ENCODE assay signal across 13 cellular contexts in the genomic region with DNA sequence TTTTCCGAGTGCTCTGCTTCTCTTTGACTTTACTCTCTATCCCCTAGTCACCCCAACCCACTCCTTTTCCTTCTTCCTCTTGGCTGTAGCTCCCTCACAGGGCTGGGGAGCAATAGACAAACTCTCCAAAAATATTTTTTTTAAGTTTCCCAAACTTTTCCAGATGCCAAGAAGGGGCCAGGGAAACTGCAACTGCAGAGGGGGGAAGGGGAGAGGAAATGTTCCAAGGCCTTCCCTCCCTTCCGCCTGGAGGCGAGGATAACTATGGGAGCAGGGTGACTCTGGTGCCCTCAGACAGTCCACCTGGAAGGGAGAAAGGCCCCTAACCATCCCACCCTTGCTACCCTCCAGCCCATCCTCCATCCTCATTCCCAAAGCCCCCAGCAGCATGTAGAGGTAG. TPM values are rescaled to one million over a fixed set of nuclear protein-coding genes. Genes with fewer than 3 reads are reported as not detected.
A peak's percentile ranks its signal among the peaks of the same experiment; 100 is the strongest.
DNase-seq lines count a peak whose midpoint lies in the region; ATAC-seq, FAIRE-seq and TF ChIP-seq lines count a peak whose summit lies in the region.
"Had no signal": no experiment of that assay in that cellular context is flagged by ENCODE, and none has a peak within 500 bp of the region (broad histone marks: within the 10 kb centered on the region; RNA-seq: fewer than 3 reads in every experiment).

No MANE protein-coding gene starts in this region.

- no peak overlapping the region for H3K4me3 Mint-ChIP-seq in activated T-cell treated with anti-CD3 and anti-CD28 coated beads, Interleukin-2, amount 50 U/mL, for 24 hours
- H3K4me3 Mint-ChIP-seq in effector memory CD8-positive, alpha-beta T cell, result no peak overlapping the region
- H3K4me3 Mint-ChIP-seq: endodermal cell had no signal

- POLR2A ChIA-PET in A549 (lab: Yijun Ruan, JAX), result interaction anchor here (1.0 kb wide), 2 partner anchors 8 to 69 kb away, joined by 3 to 4 read pairs; no protein-coding TSS in a partner anchor

- H3K36me3 ChIP-seq in SJCRH30 (no peaks in the 10 kb centered on the region), gastroesophageal sphincter (no peaks in the 10 kb centered on the region), trophoblast cell (ENCODE audit: control insufficient read depth in 1 of 2, insufficient read depth in 2 of 2, low read length in 2 of 2) (no peaks in the 10 kb centered on the region), small intestine (ENCODE audit: control insufficient read depth in 2 of 2, insufficient read depth in 2 of 2, low read length in 2 of 2) (no peaks in the 10 kb centered on the region)

- peak overlapping the region; percentile 24 for H4K8ac ChIP-seq in trophoblast cell (ENCODE audit: low read depth, low read length)

- CTCF ChIA-PET in A549 (lab: Yijun Ruan, JAX), result interaction anchor here (0.8 to 4.6 kb wide), 6 partner anchors 8 to 88 kb away, joined by 3 to 21 read pairs (median 12); no protein-coding TSS in a partner anchor

- TF ChIP-seq RAD21 in A549 (conservative IDR thresholded peaks at IDR 0.05 in 1 of 2, IDR thresholded peaks at IDR 0.05 in 1 of 2), result no peak

- H3K27me3 Mint-ChIP-seq in activated T-cell treated with anti-CD3 and anti-CD28 coated beads, Interleukin-2, amount 50 U/mL, for 24 hours, result peaks cover 11% of the 10 kb centered on the region
- peaks cover 0 to 45% of the 10 kb centered on the region in 2 donors for H3K27me3 Mint-ChIP-seq in effector memory CD8-positive, alpha-beta T cell

- H3K27ac ChIP-seq in A549 (peak overlapping the region; percentile 54 to 82; a peak in 5 of 6 replicates), SJCRH30 (peak overlapping the region; percentile 92), gastroesophageal sphincter (peak overlapping the region; percentile 95 to 98 (median 97)), trophoblast cell (ENCODE audit: low read depth, low read length) (no peak overlapping the region), small intestine (ENCODE audit: low read depth in 1 of 2, low read length in 1 of 2) (peak overlapping the region in 1 of 2 donors; percentile 84)

- peak overlapping the region; percentile 45 for H3K18ac ChIP-seq in trophoblast cell (ENCODE audit: low read length)

- H3K9me3 Mint-ChIP-seq in activated T-cell treated with anti-CD3 and anti-CD28 coated beads, Interleukin-2, amount 50 U/mL, for 24 hours, result no peaks in the 10 kb centered on the region
- H3K9me3 Mint-ChIP-seq in effector memory CD8-positive, alpha-beta T cell, result no peaks in the 10 kb centered on the region
- H3K9me3 Mint-ChIP-seq: endodermal cell had no signal

- H3K79me2 ChIP-seq in trophoblast cell (ENCODE audit: control insufficient read depth, insufficient read depth, low read length, poor library complexity), result peaks cover 2% of the 10 kb centered on the region

- FAIRE-seq in A549 (lab: Jason Lieb, UNC), result no peak
- no peak for FAIRE-seq in small intestine (lab: Jason Lieb, UNC)
- FAIRE-seq: islet of Langerhans had no signal

- H3K23ac ChIP-seq in trophoblast cell (ENCODE audit: low read length), result no peak overlapping the region

- H3K79me1 ChIP-seq in trophoblast cell (ENCODE audit: low read length), result peaks cover 24% of the 10 kb centered on the region

- no peak overlapping the region for H3K27ac Mint-ChIP-seq in activated T-cell treated with anti-CD3 and anti-CD28 coated beads, Interleukin-2, amount 50 U/mL, for 24 hours
- H3K27ac Mint-ChIP-seq in effector memory CD8-positive, alpha-beta T cell, result no peak overlapping the region
- H3K27ac Mint-ChIP-seq: endodermal cell had no signal

- H2BK12ac ChIP-seq in trophoblast cell (ENCODE audit: low read length), result peak overlapping the region; percentile 72

- TF ChIP-seq POLR2A in A549 (IDR thresholded peaks at IDR 0.05; ENCODE audit: low read length), result no peak
- TF ChIP-seq POLR2A in gastroesophageal sphincter (IDR thresholded peaks at IDR 0.05), result no peak

- TF ChIP-seq EP300 in A549 (IDR thresholded peaks at IDR 0.05), result no peak
- TF ChIP-seq EP300 in gastroesophageal sphincter (IDR thresholded peaks at IDR 0.05), result no peak

- H3K36me3 Mint-ChIP-seq in activated T-cell treated with anti-CD3 and anti-CD28 coated beads, Interleukin-2, amount 50 U/mL, for 24 hours (ENCODE audit: low read depth), result no peaks in the 10 kb centered on the region
- H3K36me3 Mint-ChIP-seq in effector memory CD8-positive, alpha-beta T cell (ENCODE audit: insufficient read depth), result no peaks in the 10 kb centered on the region

- peaks cover 11% of the 10 kb centered on the region for H3K4me1 Mint-ChIP-seq in activated T-cell treated with anti-CD3 and anti-CD28 coated beads, Interleukin-2, amount 50 U/mL, for 24 hours (ENCODE audit: low read depth)
- peaks cover 8 to 10% of the 10 kb centered on the region in 2 donors for H3K4me1 Mint-ChIP-seq in effector memory CD8-positive, alpha-beta T cell (ENCODE audit: low read depth in 2 of 2)

- no peaks in the 10 kb centered on the region for H3K9me3 ChIP-seq in A549
- no peaks in the 10 kb centered on the region for H3K9me3 ChIP-seq in SJCRH30 (replicated peaks)
- H3K9me3 ChIP-seq in gastroesophageal sphincter, result no peaks in the 10 kb centered on the region
- no peaks in the 10 kb centered on the region for H3K9me3 ChIP-seq in trophoblast cell (ENCODE audit: insufficient read depth, low read depth, low read length)
- H3K9me3 ChIP-seq in small intestine (ENCODE audit: control insufficient read depth, low read depth), result no peaks in the 10 kb centered on the region

- H3K4me1 ChIP-seq in A549 (peaks cover 36% of the 10 kb centered on the region), SJCRH30 (peaks cover 76% of the 10 kb centered on the region), gastroesophageal sphincter (peaks cover 46 to 100% (median 82%) of the 10 kb centered on the region in 3 donors), trophoblast cell (ENCODE audit: control insufficient read depth in 1 of 2, insufficient read depth in 2 of 2, low read length in 2 of 2) (peaks cover 40 to 49% of the 10 kb centered on the region in 2 experiments), small intestine (ENCODE audit: control insufficient read depth in 2 of 2, insufficient read depth in 1 of 2, low read depth in 1 of 2, low read length in 1 of 2) (peaks cover 2 to 16% of the 10 kb centered on the region in 2 donors)

- H2BK5ac ChIP-seq in trophoblast cell (ENCODE audit: low read depth, low read length, poor library complexity), result peak overlapping the region; percentile 7

- H3K4me3 ChIP-seq in A549 (no peak overlapping the region), SJCRH30 (no peak overlapping the region), gastroesophageal sphincter (no peak overlapping the region), trophoblast cell (ENCODE audit: low read depth, low read length) (no peak overlapping the region), small intestine (ENCODE audit: low read depth in 1 of 2, low read length in 2 of 2) (no peak overlapping the region)

- peak overlapping the region; percentile 9 for H2AFZ ChIP-seq in trophoblast cell (ENCODE audit: insufficient read depth, low read length, poor library complexity)

- 96% methylated on average over 3 of the region's 3 CpGs for WGBS in A549 (ENCODE audit: missing lambda C conversion rate)
- 18 to 30% methylated on average over 2 to 3 of the region's 3 CpGs for WGBS in gastroesophageal sphincter (ENCODE audit: low coverage in 1 of 2), 2 donors
- no CpG with 5 or more reads among the region's 3 CpGs for WGBS in trophoblast cell (ENCODE audit: extremely low coverage, insufficient coverage, insufficient read length)
- WGBS in small intestine, 3 donors, result 56 to 80% (median 68%) methylated on average over 3 of the region's 3 CpGs

- H4K12ac ChIP-seq in trophoblast cell (ENCODE audit: low read depth, low read length), result no peak overlapping the region

- H3K4me2 ChIP-seq in A549, result peak overlapping the region; percentile 46
- peak overlapping the region; percentile 48 for H3K4me2 ChIP-seq in trophoblast cell (ENCODE audit: low read length)

- ATAC-seq in A549 (no peak), gastroesophageal sphincter (no peak)
- ATAC-seq in effector memory CD8-positive, alpha-beta T cell (replicated peaks), result no peak

- peak overlapping the region; percentile 70 for H4K91ac ChIP-seq in trophoblast cell (ENCODE audit: low read depth, low read length)

- no peak overlapping the region for H3K4ac ChIP-seq in trophoblast cell (ENCODE audit: low read depth, low read length)

- peak overlapping the region; percentile 86 for H2BK120ac ChIP-seq in trophoblast cell (ENCODE audit: insufficient read depth, low read length, poor library complexity)

- DNase-seq in A549 (ENCODE audit: low read depth in 1 of 2, low spot score in 1 of 2) (no peak), SJCRH30 (no peak), trophoblast cell (no peak), amygdala (lab: John Stamatoyannopoulos, UW) (no peak), small intestine (no peak)
- DNase-seq in activated T-cell treated with anti-CD3 and anti-CD28 coated beads, Interleukin-2, amount 50 U/mL, for 24 hours, result no peak
- no peak for DNase-seq in effector memory CD8-positive, alpha-beta T cell
- DNase-seq: activated CD4-positive, CD25-positive, alpha-beta regulatory T cell; activated naive CD4-positive, alpha-beta T cell; NCI-H146 had no signal

- H3K14ac ChIP-seq in trophoblast cell (ENCODE audit: low read length), result peak overlapping the region; percentile 70

- H2AK5ac ChIP-seq in trophoblast cell (ENCODE audit: low read length), result peak overlapping the region; percentile 13

- H3K27me3 ChIP-seq in SJCRH30, result no peaks in the 10 kb centered on the region
- H3K27me3 ChIP-seq in gastroesophageal sphincter, result no peaks in the 10 kb centered on the region
- H3K27me3 ChIP-seq in trophoblast cell (ENCODE audit: insufficient read depth, low read length), result peaks cover 36% of the 10 kb centered on the region
- no peaks in the 10 kb centered on the region for H3K27me3 ChIP-seq in small intestine (ENCODE audit: control insufficient read depth in 2 of 2, insufficient read depth in 2 of 2, low read length in 2 of 2)

- TF ChIP-seq CTCF in A549 (IDR thresholded peaks at IDR 0.05), result no peak
- TF ChIP-seq CTCF in gastroesophageal sphincter (IDR thresholded peaks at IDR 0.05), result no peak

- no peak overlapping the region for H3K9ac ChIP-seq in trophoblast cell (ENCODE audit: low read length)

RNA-seq across cellular contexts. Expression of gene LYL1, which starts 49.4 kb away (rescaled TPM):
- polyA plus RNA-seq in A549 (2011; rRNA removed) (0.08 and 0.26 TPM in 2 replicates), A549 (2017; fragmentation: RNase III; extraction: RNeasy Plus Mini Kit Qiagen cat#74134 plus additional on column Dnase treatment) (0.30 to 0.82 TPM (median 0.39 TPM) in 3 replicates), small intestine (1 to 10 TPM in 2 of 3 donors, under 1 TPM in 1; 0.67 to 8.9 (median 3.2) TPM)
- 0.50 and 0.82 TPM in 2 replicates for polyA plus RNA-seq in A549 (2012; cell fraction: cytosol; rRNA removed)
- polyA plus RNA-seq in A549 (2012; cell fraction: nucleus; rRNA removed), result 0.66 and 1.2 TPM in 2 replicates
- 0.15 and 0.21 TPM in 2 replicates for polyA minus RNA-seq in A549 (2011; rRNA and poly(A)+ RNA removed)
- 0.08 TPM in 1 of 2 replicates, not detected in the other for total RNA-seq in SJCRH30 (2014; rRNA removed; shearing (Covaris generic))
- total RNA-seq in gastroesophageal sphincter, result 10 to 100 TPM in 2 of 4 donors, 1 to 10 TPM in 2; 9.9 to 11.8 (median 10.8) TPM
- polyA plus RNA-seq in trophoblast cell (2013), result 0.10 and 0.16 TPM in 2 replicates

RNA-seq across cellular contexts. Expression of gene NFIX, which starts 58.0 kb away (rescaled TPM):
- polyA plus RNA-seq in A549 (2011; rRNA removed) (0.52 and 1.0 TPM in 2 replicates), A549 (2017; fragmentation: RNase III; extraction: RNeasy Plus Mini Kit Qiagen cat#74134 plus additional on column Dnase treatment) (3.0 to 4.5 TPM (median 3.0 TPM) in 3 replicates), small intestine (10 to 100 TPM in 1 of 3 donors, 1 to 10 TPM in 2; 2.9 to 31.4 (median 8.9) TPM)
- 1.1 and 1.5 TPM in 2 replicates for polyA plus RNA-seq in A549 (2012; cell fraction: cytosol; rRNA removed)
- 1.5 and 2.0 TPM in 2 replicates for polyA plus RNA-seq in A549 (2012; cell fraction: nucleus; rRNA removed)
- 1.1 and 2.5 TPM in 2 replicates for polyA minus RNA-seq in A549 (2011; rRNA and poly(A)+ RNA removed)
- total RNA-seq in SJCRH30 (2014; rRNA removed; shearing (Covaris generic)), result 20.2 and 22.4 TPM in 2 replicates
- total RNA-seq in gastroesophageal sphincter, result 100 to 1,000 TPM in 1 of 4 donors, 10 to 100 TPM in 3; 44.7 to 145 (median 72.4) TPM
- polyA plus RNA-seq in trophoblast cell (2013), result 0.03 and 0.04 TPM in 2 replicates

Comparison
In these comparisons a context has a peak if more than half of its experiments do, and no peak if none do; other contexts are left out.
1. RNA of gene LYL1, which starts 49.4 kb away (total RNA-seq): 9.9 to 11.8 TPM in gastroesophageal sphincter; 0.08 TPM in SJCRH30; every median in the first group is over 10 times any median in the second.